ENCODE assay signal across 24 cellular contexts in the genomic region with DNA sequence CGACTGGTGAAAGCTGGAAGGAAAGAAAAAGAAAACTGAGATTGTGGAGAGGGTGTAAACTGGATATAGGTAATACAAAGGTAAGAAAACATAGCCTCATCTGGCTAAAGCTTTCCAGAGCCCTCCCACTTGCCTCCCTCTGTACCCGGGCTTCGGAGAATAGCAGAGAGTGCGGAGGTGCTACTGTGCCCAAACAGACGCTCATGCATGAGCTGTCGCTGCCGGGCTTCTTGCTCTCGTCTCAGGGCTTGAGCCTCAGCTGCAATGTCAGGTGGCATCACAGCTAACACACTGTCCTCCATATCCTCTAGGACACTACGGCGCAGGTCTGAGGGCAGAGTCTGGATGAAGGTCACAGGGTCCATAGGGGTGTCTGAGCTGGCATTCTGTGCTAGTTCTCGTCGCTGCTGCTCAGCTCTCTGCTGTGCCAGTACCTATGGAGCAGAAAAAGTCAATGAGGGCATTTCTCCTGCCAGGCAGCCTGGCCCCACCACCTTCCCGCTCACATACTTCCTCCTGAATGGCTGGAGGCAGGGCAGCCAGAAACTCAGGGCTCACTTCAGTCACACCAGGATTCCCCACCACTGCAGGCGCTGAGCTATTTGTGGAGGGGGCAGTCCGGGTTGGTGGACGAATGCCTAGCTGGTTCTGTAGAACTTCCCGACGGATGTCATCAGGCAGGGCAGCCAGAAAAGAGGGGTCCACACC.
"Had no signal": no experiment of that assay in that cellular context is flagged by ENCODE, and none has a peak within 500 bp of the region (broad histone marks: within the 10 kb centered on the region; RNA-seq: fewer than 3 reads in every experiment).

No MANE protein-coding gene starts in this region.

- H3K9me3 Mint-ChIP-seq: activated T-helper 2 cell treated with anti-CD3 and anti-CD28 coated beads, Interferon-gamma antibody, Interleukin-2, Interleukin-4, amounts not matched to agents 10 μg/mL and 5 μg/mL and 100 μg/mL, durations not matched to agents 14 hours and 24 hours and 36 hours; naive thymus-derived CD8-positive, alpha-beta T cell had no signal

- H3K4me3 Mint-ChIP-seq: activated CD8-positive, alpha-beta memory T cell treated with anti-CD3 and anti-CD28 coated beads, Interleukin-2, amount 10 ng/mL, durations not matched to agents 7 days and 5 days; brain; mesothelial cell of epicardium; naive thymus-derived CD8-positive, alpha-beta T cell; neural progenitor cell had no signal

- H2AFZ ChIP-seq: neural progenitor cell had no signal

- H3K4me2 ChIP-seq: neural progenitor cell had no signal

- DNase-seq: activated CD4-positive, alpha-beta T cell treated with anti-CD3 and anti-CD28 coated beads for 4 hours; activated CD4-positive, alpha-beta T cell treated with anti-CD3 and anti-CD28 coated beads, Interleukin-2, amount 50 U/mL, for 48 hours; activated CD4-positive, CD25-positive, alpha-beta regulatory T cell; activated CD8-positive, alpha-beta memory T cell treated with anti-CD3 and anti-CD28 coated beads, Interleukin-2, amount 10 ng/mL, durations not matched to agents 7 days and 5 days; activated naive CD4-positive, alpha-beta T cell; anterior cingulate cortex; central memory CD4-positive, alpha-beta T cell; effector memory CD4-positive, alpha-beta T cell; hippocampal formation; left ventricle myocardium inferior; naive thymus-derived CD8-positive, alpha-beta T cell; retina; stimulated activated CD4-positive, alpha-beta T cell treated with anti-CD3 and anti-CD28 coated beads, Interleukin-2, amount 100 ng/mL, for 48 hours; stimulated activated CD8-positive, alpha-beta memory T cell treated with anti-CD3 and anti-CD28 coated beads, Interleukin-4, amount 100 ng/mL, for 48 hours; stimulated activated naive CD4-positive, alpha-beta T cell treated with Interleukin-2 at 50 U/mL for 16 hours; T1000; upper lobe of left lung had no signal

- FAIRE-seq: colon, frontal cortex had no signal

- H3K4me1 ChIP-seq: esophagus muscularis mucosa, left ventricle myocardium inferior, neural progenitor cell, upper lobe of left lung had no signal

- H3K9me3 ChIP-seq: esophagus muscularis mucosa, left ventricle myocardium inferior, upper lobe of left lung had no signal

- H3K4me1 Mint-ChIP-seq: brain, mesothelial cell of epicardium, neural progenitor cell had no signal

- H3K4me3 ChIP-seq: esophagus muscularis mucosa, left ventricle myocardium inferior, neural progenitor cell, upper lobe of left lung had no signal

- H3K27me3 ChIP-seq: esophagus muscularis mucosa, neural progenitor cell, upper lobe of left lung had no signal

- ATAC-seq: activated CD8-positive, alpha-beta memory T cell treated with anti-CD3 and anti-CD28 coated beads, Interleukin-2, amount 10 ng/mL, durations not matched to agents 7 days and 5 days; naive thymus-derived CD8-positive, alpha-beta T cell had no signal

- H3K27ac Mint-ChIP-seq: activated CD8-positive, alpha-beta memory T cell treated with anti-CD3 and anti-CD28 coated beads, Interleukin-2, amount 10 ng/mL, durations not matched to agents 7 days and 5 days; activated T-helper 2 cell treated with anti-CD3 and anti-CD28 coated beads, Interferon-gamma antibody, Interleukin-2, Interleukin-4, amounts not matched to agents 10 μg/mL and 5 μg/mL and 100 μg/mL, durations not matched to agents 14 hours and 24 hours and 36 hours; brain; mesothelial cell of epicardium; neural progenitor cell had no signal

- H3K27me3 Mint-ChIP-seq: activated CD8-positive, alpha-beta memory T cell treated with anti-CD3 and anti-CD28 coated beads, Interleukin-2, amount 10 ng/mL, durations not matched to agents 7 days and 5 days; brain; naive thymus-derived CD8-positive, alpha-beta T cell had no signal

- H3K27ac ChIP-seq: esophagus muscularis mucosa, left ventricle myocardium inferior, neural progenitor cell, upper lobe of left lung had no signal
